In the genomic region with DNA sequence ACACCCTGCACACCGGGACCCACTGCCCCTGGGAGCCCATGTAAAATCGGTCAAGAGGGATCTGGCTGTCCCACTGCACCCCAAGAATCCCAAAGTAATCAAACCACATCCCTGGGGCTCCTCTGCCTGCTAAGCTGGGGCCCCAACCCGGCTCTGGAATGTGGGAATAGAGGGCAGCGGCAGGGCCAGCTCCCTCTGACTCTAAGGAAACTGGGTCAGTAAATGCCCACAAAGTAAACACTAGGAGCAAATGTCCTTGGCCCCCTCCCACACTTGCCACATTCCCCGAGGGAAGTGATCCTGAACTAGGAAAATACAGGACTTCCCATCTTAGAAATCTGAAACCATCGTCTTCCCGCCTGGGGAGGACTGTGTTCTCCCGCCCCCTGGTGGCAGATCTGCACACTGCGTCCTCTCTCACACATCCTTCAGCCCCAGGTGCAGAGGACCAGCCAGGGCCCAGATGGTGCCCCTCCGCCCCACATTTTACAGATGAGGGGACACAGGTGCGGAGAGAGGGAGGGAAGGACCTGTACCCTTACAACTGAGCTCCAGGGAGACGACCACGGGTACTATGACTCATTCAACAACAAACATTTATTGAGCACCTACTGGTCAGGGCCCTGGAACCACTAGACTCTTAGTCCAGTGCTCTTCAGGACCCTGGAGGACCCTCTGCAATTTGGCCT, we compare ENCODE assay signal across 8 cellular contexts. TPM values are rescaled to one million over a fixed set of nuclear protein-coding genes. Genes with fewer than 3 reads are reported as not detected.
DNase-seq lines count a peak whose midpoint lies in the region; ATAC-seq, FAIRE-seq and TF ChIP-seq lines count a peak whose summit lies in the region.

No MANE protein-coding gene starts in this region.

- peaks cover 9% of the 10 kb centered on the region for H3K36me3 Mint-ChIP-seq in HFFc6 (ENCODE audit: low read depth)

- peak overlapping the region; percentile 13 for H2AFZ ChIP-seq in endothelial cell of umbilical vein (ENCODE audit: low read depth, low read length)

- H3K27me3 ChIP-seq in BE2C (no peaks in the 10 kb centered on the region), endothelial cell of umbilical vein (ENCODE audit: control insufficient read depth in 2 of 2, insufficient read depth in 2 of 2, low read length in 2 of 2) (no peaks in the 10 kb centered on the region)

- no peak overlapping the region for H3K9ac ChIP-seq in endothelial cell of umbilical vein (replicated peaks; ENCODE audit: extremely low read depth, insufficient read depth, low read length)

- FAIRE-seq in endothelial cell of umbilical vein (lab: Jason Lieb, UNC): peak; percentile 92

- dilution Hi-C loops in endothelial cell of umbilical vein (cut with MboI; ENCODE audit: extremely low pct_ligation_motif_present, low sequenced_read_pairs): loop anchor here (10.0 kb wide), 1 partner anchor 57 kb away; no protein-coding TSS in a partner anchor

- H3K4me1 Mint-ChIP-seq in HFFc6 (ENCODE audit: low read depth): peaks cover 15% of the 10 kb centered on the region

- no peak overlapping the region for H3K27ac ChIP-seq in endothelial cell of umbilical vein (ENCODE audit: insufficient read depth, low read depth, low read length)

- H3K27me3 Mint-ChIP-seq in HFFc6 (ENCODE audit: insufficient read depth): peaks cover 5% of the 10 kb centered on the region; the same call in 1 of the 2 replicates

- POLR2A ChIA-PET in endothelial cell of umbilical vein (lab: Charles Lee): interaction anchor here (1.0 to 2.1 kb wide), 3 partner anchors 15 to 24 kb away, joined by 3 to 10 read pairs (median 9); a partner anchor contains a TSS

- H3K36me3 ChIP-seq in BE2C: peaks cover 21% of the 10 kb centered on the region
- no peaks in the 10 kb centered on the region for H3K36me3 ChIP-seq in endothelial cell of umbilical vein (ENCODE audit: control insufficient read depth in 2 of 2, extremely low read depth in 1 of 2, insufficient read depth in 2 of 2, low read length in 2 of 2)

- no peaks in the 10 kb centered on the region for H3K79me2 ChIP-seq in endothelial cell of umbilical vein (ENCODE audit: control insufficient read depth, insufficient read depth, low read length)

- TF ChIP-seq CTCF in BE2C (IDR thresholded peaks at IDR 0.05; ENCODE audit: low read depth, low read length): peak; percentile 96
- TF ChIP-seq CTCF in HFFc6 (IDR thresholded peaks at IDR 0.05): peak; percentile 99
- TF ChIP-seq CTCF in endothelial cell of umbilical vein (IDR thresholded peaks at IDR 0.05; ENCODE audit: extremely low read depth in 1 of 2, insufficient read depth in 1 of 2, low read depth in 1 of 2, low read length in 2 of 2): peak; percentile 84 to 95

- peak overlapping the region; percentile 23; the same call in 1 of the 2 replicates for H3K27ac Mint-ChIP-seq in HFFc6

- BruUV-seq in endothelial cell of umbilical vein (replicated peaks; lab: Mats Ljungman, UMichigan): no TSS peak

- H3K4me3 ChIP-seq in BE2C (ENCODE audit: low read depth, low read length) (0 out of 2 replicates have a peak overlapping the region, but pooled peaks have one; percentile 8), endothelial cell of umbilical vein (replicated peaks in 1 of 3; ENCODE audit: insufficient read depth in 1 of 3, low read depth in 1 of 3, low read length in 3 of 3) (no peak overlapping the region)

- peak overlapping the region; percentile 59 for H3K4me3 Mint-ChIP-seq in HFFc6

- no peak for ATAC-seq in GM18520 (IDR thresholded peaks at IDR 0.05; ENCODE audit: unreplicated experiment)

- peak; percentile 65 for TF ChIP-seq POLR2A in endothelial cell of umbilical vein (IDR thresholded peaks at IDR 0.05; ENCODE audit: low read depth, low read length)

- no peaks in the 10 kb centered on the region for H3K9me3 ChIP-seq in BE2C
- no peaks in the 10 kb centered on the region for H3K9me3 ChIP-seq in endothelial cell of umbilical vein (replicated peaks; ENCODE audit: control insufficient read depth, insufficient read depth, low read length)

- CTCF ChIA-PET in endothelial cell of umbilical vein (lab: Charles Lee): interaction anchor here (0.6 to 9.8 kb wide), 21 partner anchors 9 to 157 kb away, joined by 3 to 98 read pairs (median 4); a partner anchor contains a TSS

- H3K4me2 ChIP-seq in endothelial cell of umbilical vein (ENCODE audit: insufficient read depth, low read length): peak overlapping the region; percentile 37

- no peaks in the 10 kb centered on the region for H3K9me1 ChIP-seq in endothelial cell of umbilical vein (replicated peaks; ENCODE audit: control insufficient read depth, extremely low read depth, insufficient read depth, low read length)

- H3K4me1 ChIP-seq in BE2C: peaks cover 7% of the 10 kb centered on the region
- peaks cover 8% of the 10 kb centered on the region for H3K4me1 ChIP-seq in endothelial cell of umbilical vein (ENCODE audit: control insufficient read depth, extremely low read depth, insufficient read depth, low read length)

- DNase-seq in BE2C (peak; percentile 84), HFFc6 (peak; percentile 61), NCI-H748 treated with DMSO at 0.1 percent for 48 hours (lab: John Stamatoyannopoulos, UW) (peak; percentile 69), endothelial cell of umbilical vein (ENCODE audit: low read depth, low spot score) (peak; percentile 77), midbrain (lab: John Stamatoyannopoulos, UW) (peak; percentile 81)
- peak; percentile 53 to 56 for DNase-seq in activated CD8-positive, alpha-beta memory T cell treated with anti-CD3 and anti-CD28 coated beads for 4 hours (ENCODE audit: low read depth in 2 of 2)
- DNase-seq in stimulated activated CD8-positive, alpha-beta memory T cell treated with anti-CD3 and anti-CD28 coated beads, Interleukin-4, amount 100 ng/mL, for 24 hours (ENCODE audit: low read depth): peak; percentile 67

- no peaks in the 10 kb centered on the region for H4K20me1 ChIP-seq in endothelial cell of umbilical vein (replicated peaks; ENCODE audit: control insufficient read depth, extremely low read depth, insufficient read depth, low read length)

- no peaks in the 10 kb centered on the region for H3K9me3 Mint-ChIP-seq in HFFc6

- intact Hi-C loops in endothelial cell of umbilical vein (cut with micrococcal nuclease): loop anchor here (1.0 to 2.0 kb wide), 4 partner anchors 15 to 63 kb away; a partner anchor contains a TSS

RNA-seq across cellular contexts. Expression of a gene that starts 10.2 kb away (rescaled TPM):
- 206 TPM for polyA plus RNA-seq in BE2C (2012; ENCODE audit: insufficient read depth, insufficient read length, low read depth)
- total RNA-seq in HFFc6 (2021; fragmentation: NEBNext Ultra II Directional; extraction: Animal tissue kit (Norgen Biotek cat#: 25700)): 10 to 100 TPM; 48.8 to 75.5 (median 50.3) TPM
- 37.1 and 39.2 TPM in 2 replicates for total RNA-seq in endothelial cell of umbilical vein
- polyA plus RNA-seq in endothelial cell of umbilical vein: 57.3 and 58.3 TPM in 2 replicates
- polyA plus RNA-seq in endothelial cell of umbilical vein (2011; cell fraction: cytosol; rRNA removed): 38.0 and 49.5 TPM in 2 replicates
- polyA plus RNA-seq in endothelial cell of umbilical vein (2011; cell fraction: nucleus; rRNA removed): 18.8 and 20.8 TPM in 2 replicates
- 30.9 and 49.7 TPM in 2 replicates for polyA plus RNA-seq in endothelial cell of umbilical vein (2012)
- 23.4 and 31.7 TPM in 2 replicates for polyA minus RNA-seq in endothelial cell of umbilical vein
- polyA minus RNA-seq in endothelial cell of umbilical vein (2011; cell fraction: cytosol; rRNA and poly(A)+ RNA removed): 31.0 TPM
- polyA minus RNA-seq in endothelial cell of umbilical vein (2011; cell fraction: nucleus; rRNA and poly(A)+ RNA removed): 12.2 and 12.6 TPM in 2 replicates

RNA-seq across cellular contexts. Expression of a gene that starts 11.3 kb away (rescaled TPM):
- polyA plus RNA-seq in BE2C (2012; ENCODE audit: insufficient read depth, insufficient read length, low read depth): 708 TPM
- total RNA-seq in HFFc6 (2021; fragmentation: NEBNext Ultra II Directional; extraction: Animal tissue kit (Norgen Biotek cat#: 25700)): 100 to 1,000 TPM; 417 to 500 (median 442) TPM
- 163 and 168 TPM in 2 replicates for total RNA-seq in endothelial cell of umbilical vein
- polyA plus RNA-seq in endothelial cell of umbilical vein: 377 and 431 TPM in 2 replicates
- 210 and 266 TPM in 2 replicates for polyA plus RNA-seq in endothelial cell of umbilical vein (2011; cell fraction: cytosol; rRNA removed)
- polyA plus RNA-seq in endothelial cell of umbilical vein (2011; cell fraction: nucleus; rRNA removed): 701 and 710 TPM in 2 replicates
- 227 and 335 TPM in 2 replicates for polyA plus RNA-seq in endothelial cell of umbilical vein (2012)
- polyA minus RNA-seq in endothelial cell of umbilical vein: 162 and 168 TPM in 2 replicates
- 86.1 TPM for polyA minus RNA-seq in endothelial cell of umbilical vein (2011; cell fraction: cytosol; rRNA and poly(A)+ RNA removed)
- polyA minus RNA-seq in endothelial cell of umbilical vein (2011; cell fraction: nucleus; rRNA and poly(A)+ RNA removed): 97.3 and 130 TPM in 2 replicates

RNA-seq across cellular contexts. Expression of a gene that starts 15.0 kb away (rescaled TPM):
- 267 TPM for polyA plus RNA-seq in BE2C (2012; ENCODE audit: insufficient read depth, insufficient read length, low read depth)
- 1 to 10 TPM; 1.5 to 9.1 (median 1.9) TPM for total RNA-seq in HFFc6 (2021; fragmentation: NEBNext Ultra II Directional; extraction: Animal tissue kit (Norgen Biotek cat#: 25700))
- total RNA-seq in endothelial cell of umbilical vein: 170 and 171 TPM in 2 replicates
- 98.0 and 100 TPM in 2 replicates for polyA plus RNA-seq in endothelial cell of umbilical vein
- 72.7 and 86.1 TPM in 2 replicates for polyA plus RNA-seq in endothelial cell of umbilical vein (2011; cell fraction: cytosol; rRNA removed)
- polyA plus RNA-seq in endothelial cell of umbilical vein (2011; cell fraction: nucleus; rRNA removed): 60.0 and 77.0 TPM in 2 replicates
- 69.4 and 88.4 TPM in 2 replicates for polyA plus RNA-seq in endothelial cell of umbilical vein (2012)
- polyA minus RNA-seq in endothelial cell of umbilical vein: 69.0 and 85.2 TPM in 2 replicates
- 66.7 TPM for polyA minus RNA-seq in endothelial cell of umbilical vein (2011; cell fraction: cytosol; rRNA and poly(A)+ RNA removed)
- polyA minus RNA-seq in endothelial cell of umbilical vein (2011; cell fraction: nucleus; rRNA and poly(A)+ RNA removed): 51.8 and 89.1 TPM in 2 replicates

RNA-seq across cellular contexts. Expression of a gene that starts 34.5 kb away (rescaled TPM):
- polyA plus RNA-seq in BE2C (2012; ENCODE audit: insufficient read depth, insufficient read length, low read depth): 183 TPM
- 10 to 100 TPM; 33.9 to 55.2 (median 37.3) TPM for total RNA-seq in HFFc6 (2021; fragmentation: NEBNext Ultra II Directional; extraction: Animal tissue kit (Norgen Biotek cat#: 25700))
- total RNA-seq in endothelial cell of umbilical vein: 57.4 and 67.3 TPM in 2 replicates
- 75.5 and 92.5 TPM in 2 replicates for polyA plus RNA-seq in endothelial cell of umbilical vein
- polyA plus RNA-seq in endothelial cell of umbilical vein (2011; cell fraction: cytosol; rRNA removed): 80.0 and 90.6 TPM in 2 replicates
- polyA plus RNA-seq in endothelial cell of umbilical vein (2011; cell fraction: nucleus; rRNA removed): 84.8 and 107 TPM in 2 replicates
- 89.8 and 107 TPM in 2 replicates for polyA plus RNA-seq in endothelial cell of umbilical vein (2012)
- polyA minus RNA-seq in endothelial cell of umbilical vein: 53.4 and 54.1 TPM in 2 replicates
- 23.6 TPM for polyA minus RNA-seq in endothelial cell of umbilical vein (2011; cell fraction: cytosol; rRNA and poly(A)+ RNA removed)
- 23.1 and 30.6 TPM in 2 replicates for polyA minus RNA-seq in endothelial cell of umbilical vein (2011; cell fraction: nucleus; rRNA and poly(A)+ RNA removed)

RNA-seq across cellular contexts. Expression of a gene that starts 36.1 kb away (rescaled TPM):
- polyA plus RNA-seq in BE2C (2012; ENCODE audit: insufficient read depth, insufficient read length, low read depth): not detected
- total RNA-seq in HFFc6 (2021; fragmentation: NEBNext Ultra II Directional; extraction: Animal tissue kit (Norgen Biotek cat#: 25700)): not detected
- total RNA-seq in endothelial cell of umbilical vein: not detected in 2 replicates
- polyA plus RNA-seq in endothelial cell of umbilical vein: 0.10 TPM in 1 of 2 replicates, not detected in the other
- polyA plus RNA-seq in endothelial cell of umbilical vein (2011; cell fraction: cytosol; rRNA removed): 0.03 and 0.04 TPM in 2 replicates
- polyA plus RNA-seq in endothelial cell of umbilical vein (2011; cell fraction: nucleus; rRNA removed): 0.29 TPM in 1 of 2 replicates, not detected in the other
- not detected in 2 replicates for polyA plus RNA-seq in endothelial cell of umbilical vein (2012)
- polyA minus RNA-seq in endothelial cell of umbilical vein: 0.12 TPM in 1 of 2 replicates, not detected in the other
- not detected for polyA minus RNA-seq in endothelial cell of umbilical vein (2011; cell fraction: cytosol; rRNA and poly(A)+ RNA removed)
- not detected in 2 replicates for polyA minus RNA-seq in endothelial cell of umbilical vein (2011; cell fraction: nucleus; rRNA and poly(A)+ RNA removed)

Comparison
In these comparisons a context has a peak if more than half of its experiments do, and no peak if none do; other contexts are left out.
1. RNA of a gene that starts 15.0 kb away (total RNA-seq): 170 to 171 TPM in endothelial cell of umbilical vein; 1.5 to 9.1 TPM in HFFc6; every median in the first group is over 10 times any median in the second.
2. Peak in every context shown above with its lines, with median percentiles within 50 percentile points of each other: DNase-seq and CTCF ChIP-seq.